Comparison of ENCODE assay signal across 34 cellular contexts in genomic region chr1:50412813-50413476, GRCh38. TPM values are rescaled to one million over a fixed set of nuclear protein-coding genes. Genes with fewer than 3 reads are reported as not detected.
"Had no signal": no experiment of that assay in that cellular context is flagged by ENCODE, and none has a peak within 500 bp of the region (broad histone marks: within the 10 kb centered on the region; RNA-seq: fewer than 3 reads in every experiment).

No MANE protein-coding gene starts in this region.

- H3K9me3 ChIP-seq: adrenal gland, body of pancreas, gastrocnemius medialis had no signal

- DNase-seq: activated CD4-positive, alpha-beta memory T cell treated with anti-CD3 and anti-CD28 coated beads for 36 hours; activated CD4-positive, alpha-beta T cell treated with anti-CD3 and anti-CD28 coated beads for 36 hours; activated CD4-positive, alpha-beta T cell treated with anti-CD3 and anti-CD28 coated beads, Interleukin-2, amount 10 ng/mL, durations not matched to agents 24 days and 14 days; activated CD4-positive, CD25-positive, alpha-beta regulatory T cell; activated CD4-positive, CD25-positive, alpha-beta regulatory T cell treated with anti-CD3 and anti-CD28 coated beads, Interleukin-2, amount 50 U/mL, for 72 hours; activated CD8-positive, alpha-beta memory T cell treated with anti-CD3 and anti-CD28 coated beads, Interleukin-2, amount 10 ng/mL, durations not matched to agents 7 days and 5 days; activated CD8-positive, alpha-beta memory T cell treated with anti-CD3 and anti-CD28 coated beads, Interleukin-2, amount 50 U/mL, for 4 hours; activated CD8-positive, alpha-beta T cell treated with anti-CD3 and anti-CD28 coated beads, Interleukin-2, amount 10 ng/mL, durations not matched to agents 7 days and 5 days; activated effector memory CD4-positive, alpha-beta T cell treated with anti-CD3 and anti-CD28 coated beads, Interleukin-2, amount 50 U/mL, for 16 hours; activated naive CD4-positive, alpha-beta T cell treated with anti-CD3 and anti-CD28 coated beads for 36 hours; activated naive CD8-positive, alpha-beta T cell treated with anti-CD3 and anti-CD28 coated beads for 36 hours; activated naive CD8-positive, alpha-beta T cell treated with anti-CD3 and anti-CD28 coated beads, Interleukin-2, amount 50 U/mL, for 24 hours; activated T-cell treated with anti-CD3 and anti-CD28 coated beads, Interleukin-2, amount 50 U/mL, for 1 hour; activated T-cell treated with anti-CD3 and anti-CD28 coated beads, Interleukin-2, amount 50 U/mL, for 48 hours; adrenal gland; amygdala; aorta; body of pancreas; caudate nucleus; cortex of kidney; dermis blood vessel endothelial cell; effector CD4-positive, alpha-beta T cell; effector memory CD8-positive, alpha-beta T cell; erythroblast; foreskin keratinocyte; gastrocnemius medialis; T-helper 1 cell; T-helper 17 cell; T1000 had no signal

- H3K4me1 ChIP-seq: foreskin keratinocyte had no signal

- H3K36me3 ChIP-seq: adrenal gland, esophagus muscularis mucosa, gastrocnemius medialis had no signal

- H3K4me3 ChIP-seq: adrenal gland, body of pancreas, esophagus muscularis mucosa, gastrocnemius medialis had no signal

- H3K27ac ChIP-seq: adrenal gland, body of pancreas, esophagus muscularis mucosa, foreskin keratinocyte, gastrocnemius medialis had no signal

RNA-seq across cellular contexts. Expression of gene DMRTA2, which starts 10.3 kb away (rescaled TPM):
- total RNA-seq: activated CD4-positive, alpha-beta memory T cell treated with anti-CD3 and anti-CD28 coated beads for 36 hours; activated CD4-positive, alpha-beta T cell treated with anti-CD3 and anti-CD28 coated beads for 36 hours; activated CD4-positive, alpha-beta T cell treated with anti-CD3 and anti-CD28 coated beads, Interleukin-2, amount 10 ng/mL, durations not matched to agents 24 days and 14 days; activated CD8-positive, alpha-beta memory T cell treated with anti-CD3 and anti-CD28 coated beads for 36 hours; activated CD8-positive, alpha-beta T cell treated with anti-CD3 and anti-CD28 coated beads, Interleukin-2, amount 10 ng/mL, durations not matched to agents 7 days and 5 days; activated T-helper 1 cell treated with anti-CD3 and anti-CD28 coated beads, Interleukin-12 subunit alpha, Interleukin-12 subunit beta, Interleukin-2, Interleukin-4 antibody, amounts not matched to agents 30 ng/mL and 10 ng/mL and 1 ng/mL, durations not matched to agents 14 hours and 24 hours and 36 hours; activated T-helper 2 cell treated with anti-CD3 and anti-CD28 coated beads, Interferon-gamma antibody, Interleukin-2, Interleukin-4, amounts not matched to agents 10 μg/mL and 5 μg/mL and 100 μg/mL, durations not matched to agents 14 hours and 24 hours and 36 hours; adrenal gland; aorta; body of pancreas; chondrocyte; dermis blood vessel endothelial cell; esophagus muscularis mucosa; foreskin keratinocyte; gastrocnemius medialis; T-helper 17 cell had no signal
